8 cellular contexts compared by ENCODE assay signal in the genomic region with DNA sequence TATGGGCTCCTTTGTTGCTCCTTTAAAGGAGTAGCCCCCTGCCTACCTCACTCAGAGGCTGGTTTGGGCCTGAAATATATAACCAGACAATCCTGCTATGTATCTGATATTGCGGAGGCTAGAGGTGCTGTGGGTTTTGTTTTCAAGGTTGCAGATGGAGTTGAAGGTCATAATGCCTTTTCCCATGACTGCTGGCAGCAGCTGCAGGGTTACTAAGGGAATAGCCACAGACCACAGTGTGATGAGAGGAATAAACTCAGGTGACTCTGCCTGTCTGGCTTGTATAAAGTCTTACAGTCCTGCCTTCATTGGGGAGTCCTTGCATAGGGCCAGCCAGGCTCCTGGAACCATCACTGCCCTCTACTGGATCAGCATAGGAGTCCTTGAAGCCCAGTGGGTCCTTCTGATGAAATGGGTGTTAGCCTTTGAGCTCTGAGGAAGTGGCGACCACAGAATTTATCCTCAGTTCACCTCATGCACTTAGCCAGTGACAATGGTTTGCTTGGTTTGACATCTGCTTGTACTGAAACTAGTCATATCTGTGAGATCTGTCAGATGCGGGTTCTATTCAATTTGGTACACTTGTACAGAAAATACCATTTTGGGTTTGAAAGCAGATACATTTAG.
A peak's percentile ranks its signal among the peaks of the same experiment; 100 is the strongest.
DNase-seq lines count a peak whose midpoint lies in the region; ATAC-seq and TF ChIP-seq lines count a peak whose summit lies in the region.

No MANE protein-coding gene starts in this region.

- H3K4me3 ChIP-seq in right cardiac atrium (ENCODE audit: low read length) (no peak overlapping the region), esophagus muscularis mucosa (no peak overlapping the region)

- no peaks in the 10 kb centered on the region for H3K36me3 ChIP-seq in esophagus muscularis mucosa

- H3K27me3 ChIP-seq in right cardiac atrium (ENCODE audit: control insufficient read depth, insufficient read depth) (no peaks in the 10 kb centered on the region), esophagus muscularis mucosa (no peaks in the 10 kb centered on the region)

- no peak for TF ChIP-seq EP300 in esophagus muscularis mucosa (IDR thresholded peaks at IDR 0.05)

- TF ChIP-seq POLR2A in esophagus muscularis mucosa (IDR thresholded peaks at IDR 0.05; ENCODE audit: low read depth), result no peak

- DNase-seq in CMK (ENCODE audit: low read depth) (peak; percentile 58), NOMO-1 treated with DMSO at 0.1 percent for 48 hours (lab: John Stamatoyannopoulos, UW; ENCODE audit: unreplicated experiment) (peak; percentile 85), right cardiac atrium (peak; percentile 22 to 52 (median 49)), esophagus muscularis mucosa (ENCODE audit: extremely low spot score) (no peak)
- peak; percentile 75 for DNase-seq in activated effector memory CD4-positive, alpha-beta T cell treated with anti-CD3 and anti-CD28 coated beads, Interleukin-2, amount 50 U/mL, for 16 hours
- DNase-seq in stimulated activated CD4-positive, alpha-beta T cell treated with anti-CD3 and anti-CD28 coated beads, Interleukin-2, amount 100 ng/mL, for 48 hours, result peak; percentile 29 to 35

- no peak for TF ChIP-seq CTCF in esophagus muscularis mucosa (IDR thresholded peaks at IDR 0.05)

- ATAC-seq in GM19035 (IDR thresholded peaks at IDR 0.05; ENCODE audit: unreplicated experiment) (peak; percentile 97), HG03097 (IDR thresholded peaks at IDR 0.05; ENCODE audit: low FRiP score, unreplicated experiment) (peak; percentile 95), right cardiac atrium (peak; percentile 81 to 83)

- intact Hi-C loops in right cardiac atrium (cut with DNase I) (no loop called here), esophagus muscularis mucosa (cut with DNase I) (no loop called here)

- H3K27ac ChIP-seq in right cardiac atrium (ENCODE audit: low read length), result no peak overlapping the region
- no peak overlapping the region for H3K27ac ChIP-seq in esophagus muscularis mucosa (replicated peaks in 1 of 4)

- H3K9me3 ChIP-seq in right cardiac atrium (ENCODE audit: control insufficient read depth, low read length) (no peaks in the 10 kb centered on the region), esophagus muscularis mucosa (no peaks in the 10 kb centered on the region)

- H3K4me1 ChIP-seq in right cardiac atrium (ENCODE audit: control insufficient read depth, insufficient read depth, low read length) (no peaks in the 10 kb centered on the region), esophagus muscularis mucosa (no peaks in the 10 kb centered on the region)

- 85% methylated on average over 3 of the region's 3 CpGs for WGBS in right cardiac atrium
- 76% methylated on average over 3 of the region's 3 CpGs for WGBS in esophagus muscularis mucosa
